1 cellular context compared by ENCODE assay signal in genomic region chr14:54366726-54367707, GRCh38.
TF ChIP-seq lines count a peak whose summit lies in the region.

No MANE protein-coding gene starts in this region.

TF ChIP-seq in HepG2, 621 proteins besides CTCF, POLR2A, EP300 and RAD21 (continued from another document and continues in another):
- peak; percentile 23; the same call in 1 of the 2 replicates for TF ChIP-seq ZNF687 (CRISPR knock-in tag; IDR thresholded peaks at IDR 0.05)
- TF ChIP-seq, protein P1, sequence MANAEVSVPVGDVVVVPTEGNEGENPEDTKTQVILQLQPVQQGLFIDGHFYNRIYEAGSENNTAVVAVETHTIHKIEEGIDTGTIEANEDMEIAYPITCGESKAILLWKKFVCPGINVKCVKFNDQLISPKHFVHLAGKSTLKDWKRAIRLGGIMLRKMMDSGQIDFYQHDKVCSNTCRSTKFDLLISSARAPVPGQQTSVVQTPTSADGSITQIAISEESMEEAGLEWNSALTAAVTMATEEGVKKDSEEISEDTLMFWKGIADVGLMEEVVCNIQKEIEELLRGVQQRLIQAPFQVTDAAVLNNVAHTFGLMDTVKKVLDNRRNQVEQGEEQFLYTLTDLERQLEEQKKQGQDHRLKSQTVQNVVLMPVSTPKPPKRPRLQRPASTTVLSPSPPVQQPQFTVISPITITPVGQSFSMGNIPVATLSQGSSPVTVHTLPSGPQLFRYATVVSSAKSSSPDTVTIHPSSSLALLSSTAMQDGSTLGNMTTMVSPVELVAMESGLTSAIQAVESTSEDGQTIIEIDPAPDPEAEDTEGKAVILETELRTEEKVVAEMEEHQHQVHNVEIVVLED (CRISPR knock-in tag; IDR thresholded peaks at IDR 0.05; ENCODE audit: borderline replicate concordance), result peak; percentile 19; the same call in 1 of the 2 replicates
- TF ChIP-seq ZNF589 (CRISPR knock-in tag; conservative IDR thresholded peaks at IDR 0.05), result no peak
- TF ChIP-seq FOSL2 (CRISPR knock-in tag; IDR thresholded peaks at IDR 0.05), result 0 out of 2 replicates have a peak, but pooled peaks have one; percentile 8
- TF ChIP-seq HBP1 (CRISPR knock-in tag; IDR thresholded peaks at IDR 0.05; ENCODE audit: low read depth), result peak; percentile 6; the same call in 1 of the 2 replicates
- TF ChIP-seq MXD3 (CRISPR knock-in tag; IDR thresholded peaks at IDR 0.05), result no peak
- TF ChIP-seq ZNF142 (CRISPR knock-in tag; IDR thresholded peaks at IDR 0.05), result no peak
- TF ChIP-seq ELF3 (CRISPR knock-in tag; IDR thresholded peaks at IDR 0.05), result 0 out of 2 replicates have a peak, but pooled peaks have one; percentile 9
- peak; percentile 39; the same call in 1 of the 2 replicates for TF ChIP-seq REPIN1 (CRISPR knock-in tag; IDR thresholded peaks at IDR 0.05; ENCODE audit: borderline replicate concordance, low read depth)
- 0 out of 2 replicates have a peak, but pooled peaks have one; percentile 1 for TF ChIP-seq THAP7 (CRISPR knock-in tag; IDR thresholded peaks at IDR 0.05)
- TF ChIP-seq SALL2 (CRISPR knock-in tag; IDR thresholded peaks at IDR 0.05), result 0 out of 2 replicates have a peak, but pooled peaks have one; percentile 32
- peak; percentile 81 for TF ChIP-seq STAG1 (CRISPR knock-in tag; IDR thresholded peaks at IDR 0.05)
- peak; percentile 95 for TF ChIP-seq POLR2AphosphoS5 (IDR thresholded peaks at IDR 0.05; ENCODE audit: low read depth, low read length)
- TF ChIP-seq HOXA5 (CRISPR knock-in tag; IDR thresholded peaks at IDR 0.05), result 0 out of 2 replicates have a peak, but pooled peaks have one; percentile 18
- TF ChIP-seq, protein P2, sequence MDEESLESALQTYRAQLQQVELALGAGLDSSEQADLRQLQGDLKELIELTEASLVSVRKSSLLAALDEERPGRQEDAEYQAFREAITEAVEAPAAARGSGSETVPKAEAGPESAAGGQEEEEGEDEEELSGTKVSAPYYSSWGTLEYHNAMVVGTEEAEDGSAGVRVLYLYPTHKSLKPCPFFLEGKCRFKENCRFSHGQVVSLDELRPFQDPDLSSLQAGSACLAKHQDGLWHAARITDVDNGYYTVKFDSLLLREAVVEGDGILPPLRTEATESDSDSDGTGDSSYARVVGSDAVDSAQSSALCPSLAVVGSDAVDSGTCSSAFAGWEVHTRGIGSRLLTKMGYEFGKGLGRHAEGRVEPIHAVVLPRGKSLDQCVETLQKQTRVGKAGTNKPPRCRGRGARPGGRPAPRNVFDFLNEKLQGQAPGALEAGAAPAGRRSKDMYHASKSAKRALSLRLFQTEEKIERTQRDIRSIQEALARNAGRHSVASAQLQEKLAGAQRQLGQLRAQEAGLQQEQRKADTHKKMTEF (CRISPR knock-in tag; IDR thresholded peaks at IDR 0.05), result peak; percentile 66; the same call in 1 of the 2 replicates
- no peak for TF ChIP-seq TGIF2 (CRISPR knock-in tag; IDR thresholded peaks at IDR 0.05)
- TF ChIP-seq MED1 (CRISPR knock-in tag; IDR thresholded peaks at IDR 0.05), result 0 out of 2 replicates have a peak, but pooled peaks have one; percentile 54
- TF ChIP-seq ZNF629 (CRISPR knock-in tag; conservative IDR thresholded peaks at IDR 0.05), result no peak
- TF ChIP-seq DNMT1 (CRISPR knock-in tag; IDR thresholded peaks at IDR 0.05), result 0 out of 2 replicates have a peak, but pooled peaks have one; percentile 28
- TF ChIP-seq ZBTB40 (IDR thresholded peaks at IDR 0.05), result no peak
- 0 out of 2 replicates have a peak, but pooled peaks have one; percentile 9 for TF ChIP-seq ZBTB40 (CRISPR knock-in tag; IDR thresholded peaks at IDR 0.05)
- TF ChIP-seq NR2F2 (IDR thresholded peaks at IDR 0.05; ENCODE audit: borderline replicate concordance, low read depth), result no peak
- peak; percentile 30 for TF ChIP-seq ZNF792 (CRISPR knock-in tag; IDR thresholded peaks at IDR 0.05)
- peak; percentile 11; the same call in 1 of the 2 replicates for TF ChIP-seq KLF6 (CRISPR knock-in tag; IDR thresholded peaks at IDR 0.05)
